Comparison of ENCODE assay signal across 8 cellular contexts in genomic region chr7:3065724-3066143, GRCh38. TPM values are rescaled to one million over a fixed set of nuclear protein-coding genes. Genes with fewer than 3 reads are reported as not detected.
DNase-seq lines count a peak whose midpoint lies in the region; ATAC-seq and TF ChIP-seq lines count a peak whose summit lies in the region.

No MANE protein-coding gene starts in this region.

- H3K4me2 ChIP-seq in PC-9 = no peak overlapping the region

- TF ChIP-seq CTCF in PC-9 (conservative IDR thresholded peaks at IDR 0.05) (peak; percentile 74), suprapubic skin (IDR thresholded peaks at IDR 0.05) (peak in 1 of 2 donors; percentile 39)

- POLR2A ChIA-PET in PC-9 (lab: Charles Lee; ENCODE audit: unreplicated experiment) = no interaction called here

- no peaks in the 10 kb centered on the region for H3K27me3 ChIP-seq in PC-9 (ENCODE audit: insufficient read depth, low read depth)
- H3K27me3 ChIP-seq in suprapubic skin = peaks cover 22% of the 10 kb centered on the region

- TF ChIP-seq POLR2A in suprapubic skin (IDR thresholded peaks at IDR 0.05) = no peak

- H4K20me1 ChIP-seq in PC-9 (ENCODE audit: insufficient read depth) = no peaks in the 10 kb centered on the region

- CTCF ChIA-PET in PC-9 (lab: Charles Lee) = interaction anchor here (0.5 to 0.6 kb wide), 3 partner anchors 17 to 395 kb away, joined by 3 to 7 read pairs (median 3); no protein-coding TSS in a partner anchor
- CTCF ChIA-PET in activated naive CD4-positive, alpha-beta T cell treated with anti-CD3 and anti-CD28 coated beads for 36 hours (lab: Charles Lee) = interaction anchor here (0.7 to 5.8 kb wide), 22 partner anchors 9 to 370 kb away, joined by 3 to 49 read pairs (median 4); no protein-coding TSS in a partner anchor

- no peak for TF ChIP-seq EP300 in suprapubic skin (IDR thresholded peaks at IDR 0.05)

- 52% methylated on average over 11 of the region's 11 CpGs for WGBS in suprapubic skin

- H3K27me3 Mint-ChIP-seq in activated naive CD4-positive, alpha-beta T cell treated with anti-CD3 and anti-CD28 coated beads for 36 hours (ENCODE audit: low read depth) = no peaks in the 10 kb centered on the region
- H3K27me3 Mint-ChIP-seq in immature natural killer cell (ENCODE audit: low read depth in 3 of 3) = peaks cover 15 to 35% (median 27%) of the 10 kb centered on the region in 3 donors

- H3K4me1 Mint-ChIP-seq in activated naive CD4-positive, alpha-beta T cell treated with anti-CD3 and anti-CD28 coated beads for 36 hours (ENCODE audit: low read depth) = peaks cover 87% of the 10 kb centered on the region
- H3K4me1 Mint-ChIP-seq in immature natural killer cell = peaks cover 92 to 93% of the 10 kb centered on the region in 2 donors

- H2AFZ ChIP-seq in PC-9 = no peak overlapping the region

- H3K36me3 Mint-ChIP-seq in activated naive CD4-positive, alpha-beta T cell treated with anti-CD3 and anti-CD28 coated beads for 36 hours (ENCODE audit: low read depth) = peaks cover 3% of the 10 kb centered on the region
- peaks cover 0 to 4% (median 3%) of the 10 kb centered on the region in 3 donors for H3K36me3 Mint-ChIP-seq in immature natural killer cell

- H3K4me1 ChIP-seq in PC-9 (replicated peaks; ENCODE audit: insufficient read depth) (no peaks in the 10 kb centered on the region), suprapubic skin (no peaks in the 10 kb centered on the region)

- H3K9me3 Mint-ChIP-seq in activated naive CD4-positive, alpha-beta T cell treated with anti-CD3 and anti-CD28 coated beads for 36 hours = peaks cover 8% of the 10 kb centered on the region
- H3K9me3 Mint-ChIP-seq in immature natural killer cell = peaks cover 0 to 3% (median 0%) of the 10 kb centered on the region in 6 donors

- intact Hi-C loops in PC-9 (cut with micrococcal nuclease; ENCODE audit: unreplicated experiment) = no loop called here
- intact Hi-C loops in activated naive CD4-positive, alpha-beta T cell treated with anti-CD3 and anti-CD28 coated beads for 36 hours (cut with micrococcal nuclease) = loop anchor here (1.0 to 10.0 kb wide), 4 partner anchors 41 to 311 kb away; no protein-coding TSS in a partner anchor

- H3K36me3 ChIP-seq in PC-9 (ENCODE audit: low read depth) (no peaks in the 10 kb centered on the region), suprapubic skin (no peaks in the 10 kb centered on the region)

- DNase-seq in ELF-1 (ENCODE audit: low read depth, low spot score) (peak; percentile 88), PC-9 (peak; percentile 36 to 46), immature natural killer cell (peak; percentile 67 to 74 (median 69)), T1000 (lab: John Stamatoyannopoulos, UW) (no peak), suprapubic skin (ENCODE audit: low spot score in 2 of 2) (no peak)
- DNase-seq in activated naive CD4-positive, alpha-beta T cell treated with anti-CD3 and anti-CD28 coated beads for 36 hours = peak; percentile 89
- DNase-seq in stimulated activated CD8-positive, alpha-beta memory T cell treated with anti-CD3 and anti-CD28 coated beads, Interleukin-4, amount 100 ng/mL, for 48 hours = peak; percentile 87

- H3K27ac ChIP-seq in PC-9 (no peak overlapping the region), suprapubic skin (no peak overlapping the region)

- H3K9me2 ChIP-seq in PC-9 (ENCODE audit: insufficient read depth) = no peaks in the 10 kb centered on the region

- peak overlapping the region; percentile 48 for H3K27ac Mint-ChIP-seq in activated naive CD4-positive, alpha-beta T cell treated with anti-CD3 and anti-CD28 coated beads for 36 hours
- H3K27ac Mint-ChIP-seq in immature natural killer cell = peak overlapping the region; percentile 95 to 100 (median 98)

- ATAC-seq in HG02759 (IDR thresholded peaks at IDR 0.05; ENCODE audit: unreplicated experiment) = peak; percentile 25

- no peak overlapping the region for H3K4me3 ChIP-seq in PC-9
- no peak overlapping the region for H3K4me3 ChIP-seq in suprapubic skin

- BruUV-seq in PC-9 (replicated peaks; lab: Mats Ljungman, UMichigan) = no TSS peak

- no peaks in the 10 kb centered on the region for H3F3A ChIP-seq in PC-9 (ENCODE audit: insufficient read depth, low read depth)

- H3K4me3 Mint-ChIP-seq in activated naive CD4-positive, alpha-beta T cell treated with anti-CD3 and anti-CD28 coated beads for 36 hours = peak overlapping the region; percentile 39
- peak overlapping the region; percentile 77 to 95 (median 79) for H3K4me3 Mint-ChIP-seq in immature natural killer cell

- peaks cover under 1% of the 10 kb centered on the region; the same call in 1 of the 2 replicates for H3K9me3 ChIP-seq in PC-9 (ENCODE audit: insufficient read depth, low read depth)
- H3K9me3 ChIP-seq in suprapubic skin = no peaks in the 10 kb centered on the region

- no peaks in the 10 kb centered on the region for H3K79me2 ChIP-seq in PC-9 (ENCODE audit: low read depth)

RNA-seq across cellular contexts. Expression of gene CARD11, which starts 22.1 kb away (rescaled TPM):
- total RNA-seq in PC-9 (2021) = 62.6 and 63.3 TPM in 2 replicates
- 100 to 1,000 TPM in 1 of 2 experiments, 10 to 100 TPM in 1; 99.4 to 105 TPM for total RNA-seq in activated naive CD4-positive, alpha-beta T cell treated with anti-CD3 and anti-CD28 coated beads for 36 hours
- 10 to 100 TPM in 2 of 3 donors, 1 to 10 TPM in 1; 3.3 to 76.5 (median 18.7) TPM for polyA plus RNA-seq in immature natural killer cell
- total RNA-seq in suprapubic skin = under 1 TPM in 3 of 4 donors, not detected in 1; 0.24 to 0.38 (median 0.29) TPM

Comparison
In these comparisons a context has a peak if more than half of its experiments do, and no peak if none do; other contexts are left out.
1. DNase-seq: peak in ELF-1 (single experiment), PC-9 (2 of 2), activated naive CD4-positive, alpha-beta T cell treated with anti-CD3 and anti-CD28 coated beads for 36 hours (single experiment), immature natural killer cell (3 of 3) and stimulated activated CD8-positive, alpha-beta memory T cell treated with anti-CD3 and anti-CD28 coated beads, Interleukin-4, amount 100 ng/mL, for 48 hours (single experiment); none in T1000 (single experiment) and suprapubic skin (0 of 2).
2. RNA of gene CARD11, which starts 22.1 kb away (total RNA-seq): 99.4 to 105 TPM in activated naive CD4-positive, alpha-beta T cell treated with anti-CD3 and anti-CD28 coated beads for 36 hours and 62.6 to 63.3 TPM in PC-9; 0.24 to 0.38 TPM in suprapubic skin; every median in the first group is over 10 times any median in the second.